In the genomic region with DNA sequence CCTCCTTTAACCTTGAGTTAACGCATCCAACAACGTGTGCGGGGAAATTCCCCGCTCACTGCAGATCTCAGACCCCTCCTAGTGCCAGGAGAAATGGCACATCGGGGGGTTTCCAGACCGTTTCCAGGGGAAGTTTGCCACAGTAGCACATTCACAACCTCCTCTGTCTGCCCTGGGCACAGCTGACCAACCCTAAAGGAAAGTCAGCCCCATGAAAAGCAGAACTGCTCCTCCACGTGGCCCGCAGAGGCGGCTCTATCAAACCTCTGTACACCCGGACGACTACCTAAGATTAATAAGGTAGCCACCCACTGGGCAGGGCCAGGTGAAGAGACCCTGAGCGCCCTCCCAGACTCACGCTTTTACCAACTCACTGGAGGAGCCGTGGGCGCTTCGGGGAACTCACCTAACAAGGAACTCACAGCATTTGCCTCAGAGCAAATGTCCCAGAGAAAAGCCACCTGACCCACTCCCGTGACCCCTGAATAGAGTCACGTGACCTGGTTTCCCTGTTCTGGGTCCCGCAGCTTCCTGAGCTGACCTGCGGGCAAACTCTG, we compare ENCODE assay signal across 9 cellular contexts. TPM values are rescaled to one million over a fixed set of nuclear protein-coding genes. Genes with fewer than 3 reads are reported as not detected.
DNase-seq lines count a peak whose midpoint lies in the region; ATAC-seq, FAIRE-seq and TF ChIP-seq lines count a peak whose summit lies in the region.
"Had no signal": no experiment of that assay in that cellular context is flagged by ENCODE, and none has a peak within 500 bp of the region (broad histone marks: within the 10 kb centered on the region; RNA-seq: fewer than 3 reads in every experiment).

No MANE protein-coding gene starts in this region.

- CTCF ChIA-PET in endothelial cell of umbilical vein (lab: Charles Lee) (interaction anchor here (1.0 to 1.3 kb wide), 4 partner anchors 16 to 141 kb away, joined by 3 to 5 read pairs (median 3); no protein-coding TSS in a partner anchor), HEK293T (lab: Yijun Ruan, JAX) (no interaction called here)

- POLR2A ChIA-PET in endothelial cell of umbilical vein (lab: Charles Lee) (no interaction called here), HEK293T (lab: Yijun Ruan, JAX) (no interaction called here)

- no peak for FAIRE-seq in endothelial cell of umbilical vein (lab: Jason Lieb, UNC)
- FAIRE-seq: TTC549 had no signal

- H3K27me3 Mint-ChIP-seq in HFFc6 (ENCODE audit: insufficient read depth) = peaks cover 29% of the 10 kb centered on the region

- no peaks in the 10 kb centered on the region for H3K9me3 ChIP-seq in endothelial cell of umbilical vein (replicated peaks; ENCODE audit: control insufficient read depth, insufficient read depth, low read length)

- TF ChIP-seq POLR2A in endothelial cell of umbilical vein (IDR thresholded peaks at IDR 0.05; ENCODE audit: low read depth, low read length) (no peak), lower leg skin (IDR thresholded peaks at IDR 0.05) (no peak)

- peaks cover 28% of the 10 kb centered on the region for H3K4me1 ChIP-seq in endothelial cell of umbilical vein (ENCODE audit: control insufficient read depth, extremely low read depth, insufficient read depth, low read length)

- H3K4me3 ChIP-seq in endothelial cell of umbilical vein (replicated peaks in 1 of 3; ENCODE audit: insufficient read depth in 1 of 3, low read depth in 1 of 3, low read length in 3 of 3) = no peak overlapping the region
- H3K4me3 ChIP-seq in lower leg skin (ENCODE audit: low read depth, poor library complexity, severe bottlenecking) = no peak overlapping the region

- TSS peak; percentile 98 for BruUV-seq in endothelial cell of umbilical vein (replicated peaks; lab: Mats Ljungman, UMichigan)

- H3K4me1 Mint-ChIP-seq in HFFc6 (ENCODE audit: low read depth) = peaks cover 8% of the 10 kb centered on the region

- no peaks in the 10 kb centered on the region for H3K9me1 ChIP-seq in endothelial cell of umbilical vein (replicated peaks; ENCODE audit: control insufficient read depth, extremely low read depth, insufficient read depth, low read length)

- H3K27me3 ChIP-seq in endothelial cell of umbilical vein (ENCODE audit: control insufficient read depth in 2 of 2, insufficient read depth in 2 of 2, low read length in 2 of 2) = no peaks in the 10 kb centered on the region

- dilution Hi-C loops in endothelial cell of umbilical vein (cut with MboI; ENCODE audit: extremely low pct_ligation_motif_present, low sequenced_read_pairs) = no loop called here

- no peak overlapping the region for H3K27ac Mint-ChIP-seq in HFFc6

- peak overlapping the region; percentile 53 for H3K9ac ChIP-seq in endothelial cell of umbilical vein (replicated peaks; ENCODE audit: extremely low read depth, insufficient read depth, low read length)

- H3K4me2 ChIP-seq in endothelial cell of umbilical vein (ENCODE audit: insufficient read depth, low read length) = no peak overlapping the region

- peak overlapping the region; percentile 21 for H3K27ac ChIP-seq in endothelial cell of umbilical vein (ENCODE audit: insufficient read depth, low read depth, low read length)

- H4K20me1 ChIP-seq in endothelial cell of umbilical vein (replicated peaks; ENCODE audit: control insufficient read depth, extremely low read depth, insufficient read depth, low read length) = no peaks in the 10 kb centered on the region

- intact Hi-C loops in endothelial cell of umbilical vein (cut with micrococcal nuclease) = loop anchor here (2.0 kb wide), 1 partner anchor 136 kb away; no protein-coding TSS in a partner anchor
- intact Hi-C loops in lower leg skin (cut with DNase I; ENCODE audit: low total_unique reads) = no loop called here

- ATAC-seq in GM19395 (IDR thresholded peaks at IDR 0.05; ENCODE audit: unreplicated experiment) (peak; percentile 49), HG03342 (IDR thresholded peaks at IDR 0.05; ENCODE audit: unreplicated experiment) (peak; percentile 48)

- TF ChIP-seq CTCF in endothelial cell of umbilical vein (IDR thresholded peaks at IDR 0.05; ENCODE audit: extremely low read depth in 1 of 2, insufficient read depth in 1 of 2, low read depth in 1 of 2, low read length in 2 of 2) (no peak), HFFc6 (IDR thresholded peaks at IDR 0.05) (no peak), lower leg skin (IDR thresholded peaks at IDR 0.05) (no peak)

- peak; percentile 71 for DNase-seq in activated CD4-positive, alpha-beta T cell treated with anti-CD3 and anti-CD28 coated beads, Interleukin-2, amount 50 U/mL, for 1 hour
- peak; percentile 34 for DNase-seq in endothelial cell of umbilical vein (ENCODE audit: low read depth, low spot score)
- peak; percentile 50 to 60 (median 55) for DNase-seq in stimulated activated CD4-positive, alpha-beta T cell treated with anti-CD3 and anti-CD28 coated beads, Interleukin-12 subunit alpha, Interleukin-12 subunit beta, amount 100 ng/mL, for 48 hours (ENCODE audit: low read depth in 2 of 3, low spot score in 1 of 3)
- no peak for DNase-seq in HFFc6
- no peak for DNase-seq in lower leg skin (ENCODE audit: low spot score in 2 of 2)
- no peak for DNase-seq in HEK293T (ENCODE audit: extremely low spot score)

- H3K36me3 ChIP-seq in endothelial cell of umbilical vein (ENCODE audit: control insufficient read depth in 2 of 2, extremely low read depth in 1 of 2, insufficient read depth in 2 of 2, low read length in 2 of 2) = peaks cover 0 to under 1% of the 10 kb centered on the region in 2 experiments

- 59 to 65% methylated on average over 20 of the region's 20 CpGs for WGBS in lower leg skin, 2 donors

- no peaks in the 10 kb centered on the region for H3K9me3 Mint-ChIP-seq in HFFc6

- no peak overlapping the region for H3K4me3 Mint-ChIP-seq in HFFc6

- no peaks in the 10 kb centered on the region for H3K36me3 Mint-ChIP-seq in HFFc6 (ENCODE audit: low read depth)

- H3K79me2 ChIP-seq in endothelial cell of umbilical vein (ENCODE audit: control insufficient read depth, insufficient read depth, low read length) = no peaks in the 10 kb centered on the region

- peak overlapping the region; percentile 0 for H2AFZ ChIP-seq in endothelial cell of umbilical vein (ENCODE audit: low read depth, low read length)

TF ChIP-seq in endothelial cell of umbilical vein, 7 proteins besides CTCF, POLR2A, EP300 and RAD21:
- TF ChIP-seq FOS (IDR thresholded peaks at IDR 0.05; ENCODE audit: borderline replicate concordance, insufficient read depth, low read length) = no peak
- TF ChIP-seq, protein P1, sequence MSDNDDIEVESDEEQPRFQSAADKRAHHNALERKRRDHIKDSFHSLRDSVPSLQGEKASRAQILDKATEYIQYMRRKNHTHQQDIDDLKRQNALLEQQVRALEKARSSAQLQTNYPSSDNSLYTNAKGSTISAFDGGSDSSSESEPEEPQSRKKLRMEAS (IDR thresholded peaks at IDR 0.05; ENCODE audit: insufficient read depth, insufficient read length) = no peak
- TF ChIP-seq EZH2 (IDR thresholded peaks at IDR 0.05; ENCODE audit: borderline replicate concordance, low read depth, low read length, severe bottlenecking) = no peak
- no peak for TF ChIP-seq POLR2AphosphoS5 (IDR thresholded peaks at IDR 0.05; ENCODE audit: insufficient read depth, low read depth, low read length)
- TF ChIP-seq JUN (IDR thresholded peaks at IDR 0.05; ENCODE audit: borderline replicate concordance, insufficient read depth, insufficient read length, low read depth) = no peak
- TF ChIP-seq GATA2 (IDR thresholded peaks at IDR 0.05; ENCODE audit: insufficient read depth, insufficient read length, low read depth, low read length) = no peak
- no peak for TF ChIP-seq MYC (IDR thresholded peaks at IDR 0.05; ENCODE audit: low read depth, low read length)

TF ChIP-seq in HEK293T, 16 proteins besides CTCF, POLR2A, EP300 and RAD21:
- TF ChIP-seq BHLHE40 (IDR thresholded peaks at IDR 0.05; ENCODE audit: borderline replicate concordance) = no peak
- no peak for TF ChIP-seq NFRKB (IDR thresholded peaks at IDR 0.05)
- TF ChIP-seq L3MBTL2 (conservative IDR thresholded peaks at IDR 0.05) = no peak
- TF ChIP-seq FOXK2 (IDR thresholded peaks at IDR 0.05) = no peak
- no peak for TF ChIP-seq ELF4 (IDR thresholded peaks at IDR 0.05)
- TF ChIP-seq HDGF (IDR thresholded peaks at IDR 0.05; ENCODE audit: borderline replicate concordance) = no peak
- TF ChIP-seq, protein P2, sequence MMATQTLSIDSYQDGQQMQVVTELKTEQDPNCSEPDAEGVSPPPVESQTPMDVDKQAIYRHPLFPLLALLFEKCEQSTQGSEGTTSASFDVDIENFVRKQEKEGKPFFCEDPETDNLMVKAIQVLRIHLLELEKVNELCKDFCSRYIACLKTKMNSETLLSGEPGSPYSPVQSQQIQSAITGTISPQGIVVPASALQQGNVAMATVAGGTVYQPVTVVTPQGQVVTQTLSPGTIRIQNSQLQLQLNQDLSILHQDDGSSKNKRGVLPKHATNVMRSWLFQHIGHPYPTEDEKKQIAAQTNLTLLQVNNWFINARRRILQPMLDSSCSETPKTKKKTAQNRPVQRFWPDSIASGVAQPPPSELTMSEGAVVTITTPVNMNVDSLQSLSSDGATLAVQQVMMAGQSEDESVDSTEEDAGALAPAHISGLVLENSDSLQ (IDR thresholded peaks at IDR 0.05) = no peak
- no peak for TF ChIP-seq CTBP1 (IDR thresholded peaks at IDR 0.05; ENCODE audit: borderline replicate concordance)
- no peak for TF ChIP-seq FOXM1 (IDR thresholded peaks at IDR 0.05; ENCODE audit: borderline replicate concordance)
- TF ChIP-seq ZNF384 (IDR thresholded peaks at IDR 0.05) = no peak
- TF ChIP-seq SP1 (IDR thresholded peaks at IDR 0.05) = no peak
- no peak for TF ChIP-seq ARNT (IDR thresholded peaks at IDR 0.05)
- TF ChIP-seq LEF1 (IDR thresholded peaks at IDR 0.05; ENCODE audit: borderline replicate concordance) = no peak
- TF ChIP-seq SUZ12 (IDR thresholded peaks at IDR 0.05) = no peak
- TF ChIP-seq TARDBP (IDR thresholded peaks at IDR 0.05) = no peak
- TF ChIP-seq FOXA1 (IDR thresholded peaks at IDR 0.05) = no peak

RNA-seq across cellular contexts. Expression of a gene that starts 8.6 kb away (rescaled TPM):
- total RNA-seq in endothelial cell of umbilical vein = 38.6 and 44.7 TPM in 2 replicates
- polyA plus RNA-seq in endothelial cell of umbilical vein = 18.5 and 21.0 TPM in 2 replicates
- 19.6 and 20.5 TPM in 2 replicates for polyA plus RNA-seq in endothelial cell of umbilical vein (2011; cell fraction: cytosol; rRNA removed)
- polyA plus RNA-seq in endothelial cell of umbilical vein (2011; cell fraction: nucleus; rRNA removed) = 22.9 and 23.2 TPM in 2 replicates
- 12.7 and 16.3 TPM in 2 replicates for polyA plus RNA-seq in endothelial cell of umbilical vein (2012)
- polyA minus RNA-seq in endothelial cell of umbilical vein = 37.4 TPM in 2 replicates
- polyA minus RNA-seq in endothelial cell of umbilical vein (2011; cell fraction: cytosol; rRNA and poly(A)+ RNA removed) = not detected
- polyA minus RNA-seq in endothelial cell of umbilical vein (2011; cell fraction: nucleus; rRNA and poly(A)+ RNA removed) = 11.8 and 17.1 TPM in 2 replicates
- 1 to 10 TPM; 2.4 to 4.6 (median 3.0) TPM for total RNA-seq in HFFc6 (2021; fragmentation: NEBNext Ultra II Directional; extraction: Animal tissue kit (Norgen Biotek cat#: 25700))
- total RNA-seq in lower leg skin = 1 to 10 TPM; 2.9 to 6.7 (median 3.8) TPM

Comparison
In these comparisons a context has a peak if more than half of its experiments do, and no peak if none do; other contexts are left out.
1. DNase-seq: peak in activated CD4-positive, alpha-beta T cell treated with anti-CD3 and anti-CD28 coated beads, Interleukin-2, amount 50 U/mL, for 1 hour (single experiment), endothelial cell of umbilical vein (single experiment) and stimulated activated CD4-positive, alpha-beta T cell treated with anti-CD3 and anti-CD28 coated beads, Interleukin-12 subunit alpha, Interleukin-12 subunit beta, amount 100 ng/mL, for 48 hours (3 of 3); none in HFFc6 (single experiment), lower leg skin (0 of 2) and HEK293T (single experiment).